Comparison of ENCODE assay signal across 20 cellular contexts in the genomic region with DNA sequence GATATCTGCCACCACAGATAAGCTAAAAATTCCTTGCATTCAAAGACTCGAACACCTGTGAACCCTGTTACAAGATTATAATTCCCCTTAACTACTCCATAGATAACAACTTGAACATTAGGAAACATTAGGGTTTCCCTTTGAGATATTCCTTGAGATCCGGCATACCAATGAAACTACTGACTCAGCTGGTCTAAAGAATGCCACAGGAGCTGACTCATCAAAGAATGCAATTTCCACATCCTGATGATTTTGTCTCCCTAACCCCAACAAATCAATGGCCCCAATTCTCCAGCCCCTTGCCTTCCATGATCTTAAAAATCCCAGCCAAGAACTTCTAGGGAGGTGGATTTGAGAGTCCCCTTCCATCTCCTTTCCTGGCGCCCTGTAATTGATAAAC. TPM values are rescaled to one million over a fixed set of nuclear protein-coding genes. Genes with fewer than 3 reads are reported as not detected.
A peak's percentile ranks its signal among the peaks of the same experiment; 100 is the strongest.
DNase-seq lines count a peak whose midpoint lies in the region; ATAC-seq, FAIRE-seq and TF ChIP-seq lines count a peak whose summit lies in the region.
"Had no signal": no experiment of that assay in that cellular context is flagged by ENCODE, and none has a peak within 500 bp of the region (broad histone marks: within the 10 kb centered on the region; RNA-seq: fewer than 3 reads in every experiment).

No MANE protein-coding gene starts in this region.

- no peaks in the 10 kb centered on the region for H3K27me3 Mint-ChIP-seq in activated CD4-positive, alpha-beta memory T cell treated with anti-CD3 and anti-CD28 coated beads for 36 hours

- no peaks in the 10 kb centered on the region for H4K20me1 ChIP-seq in HepG2 (ENCODE audit: insufficient read depth, low read length)

- no peak for TF ChIP-seq POLR2A in HepG2 (IDR thresholded peaks at IDR 0.05; ENCODE audit: insufficient read depth in 1 of 2, low read depth in 2 of 2, low read length in 2 of 2)
- TF ChIP-seq POLR2A in right lobe of liver (IDR thresholded peaks at IDR 0.05), result no peak
- TF ChIP-seq POLR2A in thyroid gland (IDR thresholded peaks at IDR 0.05), result no peak

- POLR2A ChIA-PET in HepG2 (lab: Yijun Ruan, JAX), result no interaction called here
- POLR2A ChIA-PET in activated CD4-positive, alpha-beta memory T cell treated with anti-CD3 and anti-CD28 coated beads for 36 hours (lab: Charles Lee), result no interaction called here

- no peaks in the 10 kb centered on the region for H3K79me2 ChIP-seq in HepG2 (ENCODE audit: insufficient read depth, low read length)

- TF ChIP-seq EP300 in HepG2 (IDR thresholded peaks at IDR 0.05; ENCODE audit: low read depth in 2 of 2, low read length in 2 of 2) (no peak), HepG2 (CRISPR knock-in tag; IDR thresholded peaks at IDR 0.05; ENCODE audit: borderline replicate concordance) (no peak)

- H3K4me3 ChIP-seq in HepG2 (replicated peaks in 1 of 3; ENCODE audit: insufficient read depth in 1 of 3, low read depth in 2 of 3, low read length in 3 of 3), result no peak overlapping the region
- no peak overlapping the region for H3K4me3 ChIP-seq in right lobe of liver
- no peak overlapping the region for H3K4me3 ChIP-seq in fibroblast of villous mesenchyme (ENCODE audit: low read depth, low read length)
- H3K4me3 ChIP-seq in thyroid gland (replicated peaks in 1 of 3), result no peak overlapping the region
- H3K4me3 ChIP-seq: lung, testis had no signal

- H3K27ac ChIP-seq in HepG2 (ENCODE audit: extremely low read length, insufficient read depth, low read length), result no peak overlapping the region
- H3K27ac ChIP-seq in right lobe of liver, result no peak overlapping the region
- H3K27ac ChIP-seq in thyroid gland, result no peak overlapping the region
- H3K27ac ChIP-seq: testis had no signal

- peaks cover 10% of the 10 kb centered on the region for H3K36me3 Mint-ChIP-seq in activated CD4-positive, alpha-beta memory T cell treated with anti-CD3 and anti-CD28 coated beads for 36 hours

- no peak for TF ChIP-seq CTCF in HepG2 (CRISPR knock-in tag; IDR thresholded peaks at IDR 0.05)
- no peak for TF ChIP-seq CTCF in right lobe of liver (IDR thresholded peaks at IDR 0.05)
- TF ChIP-seq CTCF in fibroblast of villous mesenchyme (IDR thresholded peaks at IDR 0.05; ENCODE audit: insufficient read depth, low read depth, low read length), result no peak
- TF ChIP-seq CTCF in thyroid gland (IDR thresholded peaks at IDR 0.05), result no peak

- H3K4me2 ChIP-seq in HepG2 (ENCODE audit: low read depth, low read length), result no peak overlapping the region

- no peaks in the 10 kb centered on the region for H3K27me3 ChIP-seq in HepG2 (ENCODE audit: control insufficient read depth in 1 of 2, insufficient read depth in 2 of 2, low read length in 2 of 2)
- H3K27me3 ChIP-seq in right lobe of liver, result no peaks in the 10 kb centered on the region
- H3K27me3 ChIP-seq in thyroid gland, result no peaks in the 10 kb centered on the region
- H3K27me3 ChIP-seq: testis had no signal

- FAIRE-seq in HepG2 (lab: Jason Lieb, UNC), result no peak
- FAIRE-seq: A204.1, endometrium had no signal

- no TSS peak for BruUV-seq in HepG2 (replicated peaks; lab: Mats Ljungman, UMichigan)

- DNase-seq in HepG2 (ENCODE audit: low spot score), result no peak
- DNase-seq in right lobe of liver, result no peak
- peak; percentile 63 for DNase-seq in amniotic epithelial cell (ENCODE audit: low read depth)
- DNase-seq in fibroblast of villous mesenchyme (ENCODE audit: low read depth), result peak; percentile 38
- DNase-seq in activated CD4-positive, alpha-beta memory T cell treated with anti-CD3 and anti-CD28 coated beads for 36 hours, result no peak
- DNase-seq in DMS114 treated with DMSO at 0.1 percent for 48 hours (lab: John Stamatoyannopoulos, UW; ENCODE audit: unreplicated experiment), result no peak
- no peak for DNase-seq in thyroid gland
- DNase-seq: activated CD4-positive, alpha-beta T cell treated with anti-CD3 and anti-CD28 coated beads for 48 hours; caudate nucleus; DMS 273 treated with DMSO at 0.1 percent for 48 hours; NCI-H187 treated with DMSO at 0.1 percent for 48 hours; NCI-H526 treated with DMSO at 0.1 percent for 48 hours; nucleus accumbens; testis had no signal

- no peak overlapping the region for H2AFZ ChIP-seq in HepG2 (ENCODE audit: low read length)

- in situ Hi-C loops in HepG2 (cut with HindIII; ENCODE audit: extremely low pct_ligation_motif_present, low pct_unique_long_range_greater_than_20kb), result no loop called here

- H3K4me1 ChIP-seq in HepG2 (ENCODE audit: insufficient read depth, low read length) (no peaks in the 10 kb centered on the region), right lobe of liver (no peaks in the 10 kb centered on the region), thyroid gland (no peaks in the 10 kb centered on the region)
- H3K4me1 ChIP-seq: testis had no signal

- H3K4me1 Mint-ChIP-seq in activated CD4-positive, alpha-beta memory T cell treated with anti-CD3 and anti-CD28 coated beads for 36 hours (ENCODE audit: low read depth), result no peaks in the 10 kb centered on the region

- no peak overlapping the region for H3K27ac Mint-ChIP-seq in activated CD4-positive, alpha-beta memory T cell treated with anti-CD3 and anti-CD28 coated beads for 36 hours
- H3K27ac Mint-ChIP-seq: IgD-negative memory B cell; T-helper 2 cell treated with Interferon-gamma antibody and Interleukin-4, amounts not matched to agents 5 μg/mL and 100 μg/mL, for 36 hours had no signal

- ATAC-seq in HepG2 (no peak), right lobe of liver (no peak), HG02798 (IDR thresholded peaks at IDR 0.05; ENCODE audit: poor library complexity, unreplicated experiment) (no peak)

- no peak for TF ChIP-seq RAD21 in HepG2 (CRISPR knock-in tag; IDR thresholded peaks at IDR 0.05)

- H3K4me3 Mint-ChIP-seq in activated CD4-positive, alpha-beta memory T cell treated with anti-CD3 and anti-CD28 coated beads for 36 hours, result no peak overlapping the region
- H3K4me3 Mint-ChIP-seq: IgD-negative memory B cell; T-helper 2 cell treated with Interferon-gamma antibody and Interleukin-4, amounts not matched to agents 5 μg/mL and 100 μg/mL, for 36 hours had no signal

- H3K9me3 ChIP-seq in HepG2 (ENCODE audit: low read length) (peaks cover 20% of the 10 kb centered on the region), right lobe of liver (no peaks in the 10 kb centered on the region), thyroid gland (no peaks in the 10 kb centered on the region)
- H3K9me3 ChIP-seq: testis had no signal

- no peaks in the 10 kb centered on the region for H3K36me3 ChIP-seq in HepG2 (replicated peaks in 1 of 2; ENCODE audit: control insufficient read depth in 1 of 2, insufficient read depth in 2 of 2, low read length in 2 of 2)
- H3K36me3 ChIP-seq in right lobe of liver, result no peaks in the 10 kb centered on the region
- no peaks in the 10 kb centered on the region for H3K36me3 ChIP-seq in thyroid gland

- H3K9ac ChIP-seq in HepG2 (ENCODE audit: insufficient read depth, low read depth, low read length), result no peak overlapping the region

- intact Hi-C loops in HepG2 (cut with micrococcal nuclease; ENCODE audit: unreplicated experiment), result no loop called here
- intact Hi-C loops in right lobe of liver (cut with DNase I), result no loop called here
- intact Hi-C loops in activated CD4-positive, alpha-beta memory T cell treated with anti-CD3 and anti-CD28 coated beads for 36 hours (cut with micrococcal nuclease), result no loop called here
- intact Hi-C loops in thyroid gland (cut with DNase I), result no loop called here

- H3K9me3 Mint-ChIP-seq in activated CD4-positive, alpha-beta memory T cell treated with anti-CD3 and anti-CD28 coated beads for 36 hours, result peaks cover 19% of the 10 kb centered on the region

- CTCF ChIA-PET in HepG2 (lab: Yijun Ruan, JAX; ENCODE audit: low intra/inter-chr PET ratio, low total read pairs), result no interaction called here
- CTCF ChIA-PET in activated CD4-positive, alpha-beta memory T cell treated with anti-CD3 and anti-CD28 coated beads for 36 hours (lab: Charles Lee), result no interaction called here

- 39% methylated on average over 3 of the region's 3 CpGs for WGBS in HepG2 (ENCODE audit: low lambda C conversion rate)
- 70% methylated on average over 3 of the region's 3 CpGs for WGBS in right lobe of liver (ENCODE audit: insufficient coverage, low coverage, low lambda C conversion rate, missing lambda C conversion rate)
- WGBS in thyroid gland, 2 donors, result 85 to 91% methylated on average over 3 of the region's 3 CpGs

TF ChIP-seq in HepG2, 621 proteins besides CTCF, POLR2A, EP300 and RAD21:
- TF ChIP-seq CCDC6 (CRISPR knock-in tag; IDR thresholded peaks at IDR 0.05), result no peak
- peak; percentile 73 for TF ChIP-seq MAFF (IDR thresholded peaks at IDR 0.05; ENCODE audit: low read depth, low read length)
- TF ChIP-seq ZNF251 (CRISPR knock-in tag; IDR thresholded peaks at IDR 0.05), result no peak
- TF ChIP-seq MAFK (conservative IDR thresholded peaks at IDR 0.05 in 1 of 2, IDR thresholded peaks at IDR 0.05 in 1 of 2; ENCODE audit: low read length in 2 of 2), result peak; percentile 65 to 77

RNA-seq across cellular contexts. Expression of gene ZNF599, which starts 35.6 kb away (rescaled TPM):
- 5.8 and 9.4 TPM in 2 replicates for total RNA-seq in HepG2 (2016; rRNA removed; fragmentation: Illumina TruSeq; extraction: Trizol)
- 1.5 and 2.1 TPM in 2 replicates for total RNA-seq in HepG2 (2016; cell fraction: cytosol; rRNA removed; fragmentation: Illumina TruSeq; extraction: Trizol; ENCODE audit: low read depth)
- 5.6 and 8.0 TPM in 2 replicates for total RNA-seq in HepG2 (2016; cell fraction: insoluble cytoplasmic fraction; rRNA removed; fragmentation: Illumina TruSeq; extraction: Trizol)
- 4.0 and 5.1 TPM in 2 replicates for total RNA-seq in HepG2 (2016; cell fraction: membrane; rRNA removed; fragmentation: Illumina TruSeq; extraction: Trizol)
- 5.7 and 6.2 TPM in 2 replicates for total RNA-seq in HepG2 (2016; cell fraction: nucleus; rRNA removed; fragmentation: Illumina TruSeq; extraction: Trizol)
- 7.3 and 7.5 TPM in 2 replicates for polyA plus RNA-seq in HepG2 (2011; rRNA removed)
- 6.9 and 8.0 TPM in 2 replicates for polyA plus RNA-seq in HepG2 (2011; cell fraction: cytosol; rRNA removed)
- polyA plus RNA-seq in HepG2 (2011; cell fraction: nucleus; rRNA removed), result 8.6 and 12.5 TPM in 2 replicates
- 4.0 and 4.6 TPM in 2 replicates for polyA plus RNA-seq in HepG2 (2012)
- 1.5 and 1.6 TPM in 2 replicates for polyA plus RNA-seq in HepG2 (2016; cell fraction: cytosol; fragmentation: Illumina TruSeq; extraction: Trizol; ENCODE audit: low read depth)
- 8.0 and 8.4 TPM in 2 replicates for polyA plus RNA-seq in HepG2 (2016; cell fraction: insoluble cytoplasmic fraction; fragmentation: Illumina TruSeq; extraction: Trizol; ENCODE audit: low read depth)
- 2.9 and 3.0 TPM in 2 replicates for polyA plus RNA-seq in HepG2 (2016; cell fraction: membrane; fragmentation: Illumina TruSeq; extraction: Trizol; ENCODE audit: low read depth)
- polyA plus RNA-seq in HepG2 (2016; cell fraction: nucleus; fragmentation: Illumina TruSeq; extraction: Trizol; ENCODE audit: insufficient read depth, low read depth), result 7.7 and 9.3 TPM in 2 replicates
- 3.7 and 4.2 TPM in 2 replicates for polyA minus RNA-seq in HepG2 (2011; rRNA and poly(A)+ RNA removed; ENCODE audit: low replicate concordance)
- 2.5 and 3.1 TPM in 2 replicates for polyA minus RNA-seq in HepG2 (2011; cell fraction: cytosol; rRNA and poly(A)+ RNA removed)
- 7.2 and 8.8 TPM in 2 replicates for polyA minus RNA-seq in HepG2 (2011; cell fraction: nucleus; rRNA and poly(A)+ RNA removed)
- total RNA-seq in right lobe of liver, result 1 to 10 TPM; 1.5 to 4.6 (median 2.3) TPM
- 5.8 and 7.8 TPM in 2 replicates for total RNA-seq in fibroblast of villous mesenchyme
- total RNA-seq in activated CD4-positive, alpha-beta memory T cell treated with anti-CD3 and anti-CD28 coated beads for 36 hours, result 1 to 10 TPM; 3.2 to 3.7 TPM
- 10 to 100 TPM; 14.3 to 22.5 (median 17.2) TPM for total RNA-seq in thyroid gland

Comparison
In these comparisons a context has a peak if more than half of its experiments do, and no peak if none do; other contexts are left out.
1. DNase-seq: peak in amniotic epithelial cell (single experiment) and fibroblast of villous mesenchyme (single experiment); none in HepG2 (single experiment), right lobe of liver (0 of 3), activated CD4-positive, alpha-beta memory T cell treated with anti-CD3 and anti-CD28 coated beads for 36 hours (single experiment), DMS114 treated with DMSO at 0.1 percent for 48 hours (single experiment) and thyroid gland (0 of 2).